Comparison of ENCODE assay signal across 1 cellular context in the genomic region with DNA sequence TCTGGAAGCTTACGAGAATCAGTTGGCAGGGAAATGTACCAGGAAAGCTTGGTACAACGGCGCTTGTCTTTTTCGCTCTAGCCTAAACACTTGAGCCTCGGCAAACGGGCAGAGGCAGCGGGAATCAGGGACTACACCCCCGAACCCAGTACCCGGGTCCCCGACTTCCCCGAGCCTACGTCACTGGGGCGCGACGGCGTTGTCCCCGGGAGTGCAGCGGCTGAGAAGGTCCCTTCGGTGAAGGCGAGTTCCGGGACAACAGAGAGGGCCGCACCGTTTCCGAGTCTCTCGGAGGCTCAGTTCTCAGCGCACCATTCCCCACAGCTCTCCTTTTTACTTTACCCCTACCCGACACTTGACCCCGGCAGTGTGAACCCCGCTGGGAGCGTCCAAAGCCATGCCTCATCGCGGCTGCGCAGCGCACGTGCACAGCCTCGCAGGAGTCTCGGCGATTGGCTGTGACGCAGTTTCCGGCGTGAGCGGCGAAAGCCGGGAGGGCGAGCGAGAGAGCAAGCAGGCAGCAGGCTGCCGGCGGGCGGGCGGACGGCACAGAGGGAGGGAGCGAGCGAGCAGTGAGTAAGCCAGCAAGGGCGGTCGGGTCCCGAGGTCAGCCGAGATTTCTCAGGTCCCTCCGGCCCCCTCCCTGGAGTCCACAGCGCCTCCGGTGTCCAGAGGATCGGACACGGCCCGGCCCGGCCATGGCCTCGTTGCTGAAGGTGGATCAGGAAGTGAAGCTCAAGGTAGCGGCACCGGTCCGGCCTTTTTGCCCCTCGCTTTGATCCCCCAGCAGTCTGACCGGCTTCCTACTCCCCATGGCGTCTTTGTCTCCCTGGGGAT.
TF ChIP-seq lines count a peak whose summit lies in the region.

A gene with protein sequence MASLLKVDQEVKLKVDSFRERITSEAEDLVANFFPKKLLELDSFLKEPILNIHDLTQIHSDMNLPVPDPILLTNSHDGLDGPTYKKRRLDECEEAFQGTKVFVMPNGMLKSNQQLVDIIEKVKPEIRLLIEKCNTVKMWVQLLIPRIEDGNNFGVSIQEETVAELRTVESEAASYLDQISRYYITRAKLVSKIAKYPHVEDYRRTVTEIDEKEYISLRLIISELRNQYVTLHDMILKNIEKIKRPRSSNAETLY (plus strand): TSS at position 464 of the 837 bp plus-strand sequence. CDS start 235 bp downstream, at position 699.

TF ChIP-seq in K562, 482 proteins besides CTCF, POLR2A, EP300 and RAD21 (continued from another document and continues in another):
- TF ChIP-seq, protein P1, sequence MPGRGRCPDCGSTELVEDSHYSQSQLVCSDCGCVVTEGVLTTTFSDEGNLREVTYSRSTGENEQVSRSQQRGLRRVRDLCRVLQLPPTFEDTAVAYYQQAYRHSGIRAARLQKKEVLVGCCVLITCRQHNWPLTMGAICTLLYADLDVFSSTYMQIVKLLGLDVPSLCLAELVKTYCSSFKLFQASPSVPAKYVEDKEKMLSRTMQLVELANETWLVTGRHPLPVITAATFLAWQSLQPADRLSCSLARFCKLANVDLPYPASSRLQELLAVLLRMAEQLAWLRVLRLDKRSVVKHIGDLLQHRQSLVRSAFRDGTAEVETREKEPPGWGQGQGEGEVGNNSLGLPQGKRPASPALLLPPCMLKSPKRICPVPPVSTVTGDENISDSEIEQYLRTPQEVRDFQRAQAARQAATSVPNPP (IDR thresholded peaks at IDR 0.05; ENCODE audit: borderline replicate concordance, insufficient read depth, insufficient read length): no peak
- TF ChIP-seq, protein P2, sequence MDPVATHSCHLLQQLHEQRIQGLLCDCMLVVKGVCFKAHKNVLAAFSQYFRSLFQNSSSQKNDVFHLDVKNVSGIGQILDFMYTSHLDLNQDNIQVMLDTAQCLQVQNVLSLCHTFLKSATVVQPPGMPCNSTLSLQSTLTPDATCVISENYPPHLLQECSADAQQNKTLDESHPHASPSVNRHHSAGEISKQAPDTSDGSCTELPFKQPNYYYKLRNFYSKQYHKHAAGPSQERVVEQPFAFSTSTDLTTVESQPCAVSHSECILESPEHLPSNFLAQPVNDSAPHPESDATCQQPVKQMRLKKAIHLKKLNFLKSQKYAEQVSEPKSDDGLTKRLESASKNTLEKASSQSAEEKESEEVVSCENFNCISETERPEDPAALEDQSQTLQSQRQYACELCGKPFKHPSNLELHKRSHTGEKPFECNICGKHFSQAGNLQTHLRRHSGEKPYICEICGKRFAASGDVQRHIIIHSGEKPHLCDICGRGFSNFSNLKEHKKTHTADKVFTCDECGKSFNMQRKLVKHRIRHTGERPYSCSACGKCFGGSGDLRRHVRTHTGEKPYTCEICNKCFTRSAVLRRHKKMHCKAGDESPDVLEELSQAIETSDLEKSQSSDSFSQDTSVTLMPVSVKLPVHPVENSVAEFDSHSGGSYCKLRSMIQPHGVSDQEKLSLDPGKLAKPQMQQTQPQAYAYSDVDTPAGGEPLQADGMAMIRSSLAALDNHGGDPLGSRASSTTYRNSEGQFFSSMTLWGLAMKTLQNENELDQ (CRISPR knock-in tag; IDR thresholded peaks at IDR 0.05; ENCODE audit: borderline replicate concordance): no peak
- TF ChIP-seq DDX20 (tag; IDR thresholded peaks at IDR 0.05; ENCODE audit: low read depth): no peak
- peak; percentile 97 for TF ChIP-seq NCOA1 (IDR thresholded peaks at IDR 0.05; ENCODE audit: low read depth)
- TF ChIP-seq, protein P3, sequence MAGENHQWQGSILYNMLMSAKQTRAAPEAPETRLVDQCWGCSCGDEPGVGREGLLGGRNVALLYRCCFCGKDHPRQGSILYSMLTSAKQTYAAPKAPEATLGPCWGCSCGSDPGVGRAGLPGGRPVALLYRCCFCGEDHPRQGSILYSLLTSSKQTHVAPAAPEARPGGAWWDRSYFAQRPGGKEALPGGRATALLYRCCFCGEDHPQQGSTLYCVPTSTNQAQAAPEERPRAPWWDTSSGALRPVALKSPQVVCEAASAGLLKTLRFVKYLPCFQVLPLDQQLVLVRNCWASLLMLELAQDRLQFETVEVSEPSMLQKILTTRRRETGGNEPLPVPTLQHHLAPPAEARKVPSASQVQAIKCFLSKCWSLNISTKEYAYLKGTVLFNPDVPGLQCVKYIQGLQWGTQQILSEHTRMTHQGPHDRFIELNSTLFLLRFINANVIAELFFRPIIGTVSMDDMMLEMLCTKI (IDR thresholded peaks at IDR 0.05; ENCODE audit: partially characterized antibody): no peak
- TF ChIP-seq, protein P4, sequence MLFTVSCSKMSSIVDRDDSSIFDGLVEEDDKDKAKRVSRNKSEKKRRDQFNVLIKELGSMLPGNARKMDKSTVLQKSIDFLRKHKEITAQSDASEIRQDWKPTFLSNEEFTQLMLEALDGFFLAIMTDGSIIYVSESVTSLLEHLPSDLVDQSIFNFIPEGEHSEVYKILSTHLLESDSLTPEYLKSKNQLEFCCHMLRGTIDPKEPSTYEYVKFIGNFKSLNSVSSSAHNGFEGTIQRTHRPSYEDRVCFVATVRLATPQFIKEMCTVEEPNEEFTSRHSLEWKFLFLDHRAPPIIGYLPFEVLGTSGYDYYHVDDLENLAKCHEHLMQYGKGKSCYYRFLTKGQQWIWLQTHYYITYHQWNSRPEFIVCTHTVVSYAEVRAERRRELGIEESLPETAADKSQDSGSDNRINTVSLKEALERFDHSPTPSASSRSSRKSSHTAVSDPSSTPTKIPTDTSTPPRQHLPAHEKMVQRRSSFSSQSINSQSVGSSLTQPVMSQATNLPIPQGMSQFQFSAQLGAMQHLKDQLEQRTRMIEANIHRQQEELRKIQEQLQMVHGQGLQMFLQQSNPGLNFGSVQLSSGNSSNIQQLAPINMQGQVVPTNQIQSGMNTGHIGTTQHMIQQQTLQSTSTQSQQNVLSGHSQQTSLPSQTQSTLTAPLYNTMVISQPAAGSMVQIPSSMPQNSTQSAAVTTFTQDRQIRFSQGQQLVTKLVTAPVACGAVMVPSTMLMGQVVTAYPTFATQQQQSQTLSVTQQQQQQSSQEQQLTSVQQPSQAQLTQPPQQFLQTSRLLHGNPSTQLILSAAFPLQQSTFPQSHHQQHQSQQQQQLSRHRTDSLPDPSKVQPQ (CRISPR knock-in tag; IDR thresholded peaks at IDR 0.05; ENCODE audit: borderline replicate concordance): no peak
- TF ChIP-seq, protein P5, sequence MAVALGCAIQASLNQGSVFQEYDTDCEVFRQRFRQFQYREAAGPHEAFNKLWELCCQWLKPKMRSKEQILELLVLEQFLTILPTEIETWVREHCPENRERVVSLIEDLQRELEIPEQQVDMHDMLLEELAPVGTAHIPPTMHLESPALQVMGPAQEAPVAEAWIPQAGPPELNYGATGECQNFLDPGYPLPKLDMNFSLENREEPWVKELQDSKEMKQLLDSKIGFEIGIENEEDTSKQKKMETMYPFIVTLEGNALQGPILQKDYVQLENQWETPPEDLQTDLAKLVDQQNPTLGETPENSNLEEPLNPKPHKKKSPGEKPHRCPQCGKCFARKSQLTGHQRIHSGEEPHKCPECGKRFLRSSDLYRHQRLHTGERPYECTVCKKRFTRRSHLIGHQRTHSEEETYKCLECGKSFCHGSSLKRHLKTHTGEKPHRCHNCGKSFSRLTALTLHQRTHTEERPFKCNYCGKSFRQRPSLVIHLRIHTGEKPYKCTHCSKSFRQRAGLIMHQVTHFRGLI (CRISPR knock-in tag; IDR thresholded peaks at IDR 0.05): no peak
- TF ChIP-seq CBX8 (IDR thresholded peaks at IDR 0.05; ENCODE audit: borderline replicate concordance, extremely low read depth, low read depth, low read length, poor library complexity, severe bottlenecking): no peak
- peak; percentile 92; the same call in 1 of the 2 replicates for TF ChIP-seq HLTF (IDR thresholded peaks at IDR 0.05)
- no peak for TF ChIP-seq PHTF2 (CRISPR knock-in tag; IDR thresholded peaks at IDR 0.05)
- TF ChIP-seq KDM2B (CRISPR knock-in tag; IDR thresholded peaks at IDR 0.05): 0 out of 2 replicates have a peak, but pooled peaks have one; percentile 45
- no peak for TF ChIP-seq HMG20B (CRISPR knock-in tag; IDR thresholded peaks at IDR 0.05)
- TF ChIP-seq, protein P6, sequence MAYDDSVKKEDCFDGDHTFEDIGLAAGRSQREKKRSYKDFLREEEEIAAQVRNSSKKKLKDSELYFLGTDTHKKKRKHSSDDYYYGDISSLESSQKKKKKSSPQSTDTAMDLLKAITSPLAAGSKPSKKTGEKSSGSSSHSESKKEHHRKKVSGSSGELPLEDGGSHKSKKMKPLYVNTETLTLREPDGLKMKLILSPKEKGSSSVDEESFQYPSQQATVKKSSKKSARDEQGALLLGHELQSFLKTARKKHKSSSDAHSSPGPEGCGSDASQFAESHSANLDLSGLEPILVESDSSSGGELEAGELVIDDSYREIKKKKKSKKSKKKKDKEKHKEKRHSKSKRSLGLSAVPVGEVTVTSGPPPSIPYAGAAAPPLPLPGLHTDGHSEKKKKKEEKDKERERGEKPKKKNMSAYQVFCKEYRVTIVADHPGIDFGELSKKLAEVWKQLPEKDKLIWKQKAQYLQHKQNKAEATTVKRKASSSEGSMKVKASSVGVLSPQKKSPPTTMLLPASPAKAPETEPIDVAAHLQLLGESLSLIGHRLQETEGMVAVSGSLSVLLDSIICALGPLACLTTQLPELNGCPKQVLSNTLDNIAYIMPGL (CRISPR knock-in tag; IDR thresholded peaks at IDR 0.05): peak; percentile 93
- peak; percentile 100 for TF ChIP-seq PHF20 (IDR thresholded peaks at IDR 0.05; ENCODE audit: partially characterized antibody)
- TF ChIP-seq, protein P7, sequence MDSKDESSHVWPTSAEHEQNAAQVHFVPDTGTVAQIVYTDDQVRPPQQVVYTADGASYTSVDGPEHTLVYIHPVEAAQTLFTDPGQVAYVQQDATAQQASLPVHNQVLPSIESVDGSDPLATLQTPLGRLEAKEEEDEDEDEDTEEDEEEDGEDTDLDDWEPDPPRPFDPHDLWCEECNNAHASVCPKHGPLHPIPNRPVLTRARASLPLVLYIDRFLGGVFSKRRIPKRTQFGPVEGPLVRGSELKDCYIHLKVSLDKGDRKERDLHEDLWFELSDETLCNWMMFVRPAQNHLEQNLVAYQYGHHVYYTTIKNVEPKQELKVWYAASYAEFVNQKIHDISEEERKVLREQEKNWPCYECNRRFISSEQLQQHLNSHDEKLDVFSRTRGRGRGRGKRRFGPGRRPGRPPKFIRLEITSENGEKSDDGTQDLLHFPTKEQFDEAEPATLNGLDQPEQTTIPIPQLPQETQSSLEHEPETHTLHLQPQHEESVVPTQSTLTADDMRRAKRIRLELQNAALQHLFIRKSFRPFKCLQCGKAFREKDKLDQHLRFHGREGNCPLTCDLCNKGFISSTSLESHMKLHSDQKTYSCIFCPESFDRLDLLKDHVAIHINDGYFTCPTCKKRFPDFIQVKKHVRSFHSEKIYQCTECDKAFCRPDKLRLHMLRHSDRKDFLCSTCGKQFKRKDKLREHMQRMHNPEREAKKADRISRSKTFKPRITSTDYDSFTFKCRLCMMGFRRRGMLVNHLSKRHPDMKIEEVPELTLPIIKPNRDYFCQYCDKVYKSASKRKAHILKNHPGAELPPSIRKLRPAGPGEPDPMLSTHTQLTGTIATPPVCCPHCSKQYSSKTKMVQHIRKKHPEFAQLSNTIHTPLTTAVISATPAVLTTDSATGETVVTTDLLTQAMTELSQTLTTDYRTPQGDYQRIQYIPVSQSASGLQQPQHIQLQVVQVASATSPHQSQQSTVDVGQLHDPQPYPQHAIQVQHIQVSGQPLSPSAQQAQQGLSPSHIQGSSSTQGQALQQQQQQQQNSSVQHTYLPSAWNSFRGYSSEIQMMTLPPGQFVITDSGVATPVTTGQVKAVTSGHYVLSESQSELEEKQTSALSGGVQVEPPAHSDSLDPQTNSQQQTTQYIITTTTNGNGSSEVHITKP (IDR thresholded peaks at IDR 0.05; ENCODE audit: partially characterized antibody): peak; percentile 91
- TF ChIP-seq, protein P8, sequence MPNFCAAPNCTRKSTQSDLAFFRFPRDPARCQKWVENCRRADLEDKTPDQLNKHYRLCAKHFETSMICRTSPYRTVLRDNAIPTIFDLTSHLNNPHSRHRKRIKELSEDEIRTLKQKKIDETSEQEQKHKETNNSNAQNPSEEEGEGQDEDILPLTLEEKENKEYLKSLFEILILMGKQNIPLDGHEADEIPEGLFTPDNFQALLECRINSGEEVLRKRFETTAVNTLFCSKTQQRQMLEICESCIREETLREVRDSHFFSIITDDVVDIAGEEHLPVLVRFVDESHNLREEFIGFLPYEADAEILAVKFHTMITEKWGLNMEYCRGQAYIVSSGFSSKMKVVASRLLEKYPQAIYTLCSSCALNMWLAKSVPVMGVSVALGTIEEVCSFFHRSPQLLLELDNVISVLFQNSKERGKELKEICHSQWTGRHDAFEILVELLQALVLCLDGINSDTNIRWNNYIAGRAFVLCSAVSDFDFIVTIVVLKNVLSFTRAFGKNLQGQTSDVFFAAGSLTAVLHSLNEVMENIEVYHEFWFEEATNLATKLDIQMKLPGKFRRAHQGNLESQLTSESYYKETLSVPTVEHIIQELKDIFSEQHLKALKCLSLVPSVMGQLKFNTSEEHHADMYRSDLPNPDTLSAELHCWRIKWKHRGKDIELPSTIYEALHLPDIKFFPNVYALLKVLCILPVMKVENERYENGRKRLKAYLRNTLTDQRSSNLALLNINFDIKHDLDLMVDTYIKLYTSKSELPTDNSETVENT (CRISPR knock-in tag; IDR thresholded peaks at IDR 0.05): peak; percentile 79; the same call in 1 of the 2 replicates
- no peak for TF ChIP-seq RBM15 (IDR thresholded peaks at IDR 0.05; ENCODE audit: insufficient read depth, low read length)
- TF ChIP-seq SIX5 (IDR thresholded peaks at IDR 0.05; ENCODE audit: borderline replicate concordance in 1 of 2, insufficient read depth in 1 of 2, low read depth in 1 of 2, low read length in 2 of 2): peak; percentile 16 to 57; a peak in 3 of 4 replicates
- TF ChIP-seq TBP (optimal IDR thresholded peaks at IDR 0.05; ENCODE audit: low read depth, low read length): peak; percentile 69
- TF ChIP-seq CHD2 (IDR thresholded peaks at IDR 0.05; ENCODE audit: low read depth, low read length): peak; percentile 38; the same call in 1 of the 2 replicates
- TF ChIP-seq ZEB2 (IDR thresholded peaks at IDR 0.05): peak; percentile 79
- no peak for TF ChIP-seq SRSF7 (optimal IDR thresholded peaks at IDR 0.05; ENCODE audit: low read depth, low read length)
- no peak for TF ChIP-seq RBM17 (IDR thresholded peaks at IDR 0.05; ENCODE audit: borderline replicate concordance, low read depth, low read length)
- TF ChIP-seq, protein P9, sequence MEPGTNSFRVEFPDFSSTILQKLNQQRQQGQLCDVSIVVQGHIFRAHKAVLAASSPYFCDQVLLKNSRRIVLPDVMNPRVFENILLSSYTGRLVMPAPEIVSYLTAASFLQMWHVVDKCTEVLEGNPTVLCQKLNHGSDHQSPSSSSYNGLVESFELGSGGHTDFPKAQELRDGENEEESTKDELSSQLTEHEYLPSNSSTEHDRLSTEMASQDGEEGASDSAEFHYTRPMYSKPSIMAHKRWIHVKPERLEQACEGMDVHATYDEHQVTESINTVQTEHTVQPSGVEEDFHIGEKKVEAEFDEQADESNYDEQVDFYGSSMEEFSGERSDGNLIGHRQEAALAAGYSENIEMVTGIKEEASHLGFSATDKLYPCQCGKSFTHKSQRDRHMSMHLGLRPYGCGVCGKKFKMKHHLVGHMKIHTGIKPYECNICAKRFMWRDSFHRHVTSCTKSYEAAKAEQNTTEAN (CRISPR knock-in tag; IDR thresholded peaks at IDR 0.05): no peak
